1 cellular context compared by ENCODE assay signal in genomic region chr3:141708367-141708766, GRCh38.
TF ChIP-seq lines count a peak whose summit lies in the region.

No MANE protein-coding gene starts in this region.

TF ChIP-seq in IMR-90, 13 proteins besides CTCF, POLR2A, EP300 and RAD21:
- TF ChIP-seq ELK1 (IDR thresholded peaks at IDR 0.05; ENCODE audit: borderline replicate concordance, low read depth, low read length) (no peak), RCOR1 (IDR thresholded peaks at IDR 0.05; ENCODE audit: insufficient replicate concordance, low read length) (no peak), FOS (IDR thresholded peaks at IDR 0.05; ENCODE audit: low read depth, low read length) (no peak), CEBPB (IDR thresholded peaks at IDR 0.05; ENCODE audit: low read depth, low read length) (no peak), MAZ (IDR thresholded peaks at IDR 0.05; ENCODE audit: borderline replicate concordance, low read depth, low read length) (no peak), MAFK (IDR thresholded peaks at IDR 0.05; ENCODE audit: low read depth, low read length) (no peak), NFE2L2 (IDR thresholded peaks at IDR 0.05; ENCODE audit: low read depth, low read length) (no peak), MXI1 (IDR thresholded peaks at IDR 0.05; ENCODE audit: borderline replicate concordance, low read depth, low read length) (no peak), RFX5 (IDR thresholded peaks at IDR 0.05; ENCODE audit: low read depth, low read length) (no peak), BHLHE40 (IDR thresholded peaks at IDR 0.05; ENCODE audit: low read depth, low read length) (no peak), SMC3 (IDR thresholded peaks at IDR 0.05; ENCODE audit: low read depth, low read length) (no peak), CHD1 (IDR thresholded peaks at IDR 0.05; ENCODE audit: low read depth, low read length) (no peak)
- TF ChIP-seq, protein P1, sequence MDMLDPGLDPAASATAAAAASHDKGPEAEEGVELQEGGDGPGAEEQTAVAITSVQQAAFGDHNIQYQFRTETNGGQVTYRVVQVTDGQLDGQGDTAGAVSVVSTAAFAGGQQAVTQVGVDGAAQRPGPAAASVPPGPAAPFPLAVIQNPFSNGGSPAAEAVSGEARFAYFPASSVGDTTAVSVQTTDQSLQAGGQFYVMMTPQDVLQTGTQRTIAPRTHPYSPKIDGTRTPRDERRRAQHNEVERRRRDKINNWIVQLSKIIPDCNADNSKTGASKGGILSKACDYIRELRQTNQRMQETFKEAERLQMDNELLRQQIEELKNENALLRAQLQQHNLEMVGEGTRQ (IDR thresholded peaks at IDR 0.05; ENCODE audit: low read depth, low read length) = no peak
